In the genomic region with DNA sequence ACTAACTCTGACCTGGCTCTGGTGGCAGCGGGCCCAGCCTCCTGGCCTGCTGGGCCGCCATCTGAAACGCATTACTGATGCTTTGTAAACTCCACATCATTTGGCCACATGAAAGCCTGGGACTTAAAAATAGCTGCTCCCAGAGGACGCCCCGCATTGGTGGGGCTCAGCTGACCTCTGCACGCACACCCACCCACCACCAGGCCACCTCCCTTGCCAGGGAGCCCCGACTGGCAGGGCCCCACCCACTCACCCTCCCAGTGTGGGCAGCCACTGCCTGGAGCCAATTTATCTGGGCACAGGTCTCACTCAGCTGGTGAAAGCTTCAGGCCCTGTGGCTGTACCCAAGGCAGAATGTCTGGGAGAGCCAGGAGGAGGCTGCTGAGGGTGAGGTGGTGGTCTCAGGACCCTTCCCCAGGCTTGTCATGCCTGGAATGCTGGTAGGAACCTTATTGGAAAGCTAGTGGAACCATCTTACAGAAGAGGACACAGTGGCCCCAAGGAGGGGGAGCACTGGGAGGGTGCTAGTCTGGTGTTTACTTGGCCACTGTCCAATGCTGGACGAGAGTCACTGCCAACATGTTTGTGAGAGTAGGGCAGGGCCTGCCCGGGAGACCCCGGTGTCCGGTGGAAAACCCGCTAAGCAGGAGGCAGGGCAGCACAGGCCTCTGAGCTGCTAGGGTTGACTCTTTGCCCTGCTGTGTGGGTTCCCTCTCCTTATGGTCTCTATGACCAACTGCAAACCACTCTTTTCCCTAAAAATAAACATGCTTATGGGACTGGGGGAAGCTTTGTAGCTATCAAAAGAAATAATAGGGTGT, we compare ENCODE assay signal across 9 cellular contexts. TPM values are rescaled to one million over a fixed set of nuclear protein-coding genes. Genes with fewer than 3 reads are reported as not detected.
DNase-seq lines count a peak whose midpoint lies in the region; ATAC-seq and TF ChIP-seq lines count a peak whose summit lies in the region.
"Had no signal": no experiment of that assay in that cellular context is flagged by ENCODE, and none has a peak within 500 bp of the region (broad histone marks: within the 10 kb centered on the region; RNA-seq: fewer than 3 reads in every experiment).

No MANE protein-coding gene starts in this region.

- peaks cover 23% of the 10 kb centered on the region for H3K4me1 ChIP-seq in adipocyte (ENCODE audit: control insufficient read depth, insufficient read depth, low read length)
- H3K4me1 ChIP-seq in left ventricle myocardium inferior: peaks cover 62% of the 10 kb centered on the region
- no peaks in the 10 kb centered on the region for H3K4me1 ChIP-seq in SJCRH30

- intact Hi-C loops in left ventricle myocardium inferior (cut with micrococcal nuclease) (no loop called here), posterior vena cava (cut with DNase I) (no loop called here)

- ATAC-seq in HG02623 (IDR thresholded peaks at IDR 0.05; ENCODE audit: unreplicated experiment): no peak

- H3K36me3 ChIP-seq in adipocyte (ENCODE audit: control insufficient read depth, insufficient read depth, low read length, severe bottlenecking) (peaks cover 8% of the 10 kb centered on the region), left ventricle myocardium inferior (no peaks in the 10 kb centered on the region), SJCRH30 (no peaks in the 10 kb centered on the region)

- TF ChIP-seq CTCF in HFF-Myc (IDR thresholded peaks at IDR 0.05; ENCODE audit: low read depth, low read length, missing control alignments): no peak
- no peak for TF ChIP-seq CTCF in left ventricle myocardium inferior (IDR thresholded peaks at IDR 0.05; ENCODE audit: borderline replicate concordance)

- H3K9me3 ChIP-seq in adipocyte (ENCODE audit: control insufficient read depth, low read length) (no peaks in the 10 kb centered on the region), left ventricle myocardium inferior (replicated peaks) (no peaks in the 10 kb centered on the region), SJCRH30 (replicated peaks) (no peaks in the 10 kb centered on the region)

- peak; percentile 87 for DNase-seq in HFF-Myc (ENCODE audit: extremely low read depth, low read depth)
- peak; percentile 91 for DNase-seq in adipocyte (ENCODE audit: low read depth)
- peak; percentile 41 for DNase-seq in left ventricle myocardium inferior
- peak; percentile 95 for DNase-seq in stromal cell of bone marrow (ENCODE audit: low read depth)
- no peak for DNase-seq in stimulated activated CD4-positive, alpha-beta T cell treated with anti-CD3 and anti-CD28 coated beads, Interleukin-15, amount 100 ng/mL, for 24 hours
- no peak for DNase-seq in posterior vena cava (ENCODE audit: low spot score)
- DNase-seq in SJCRH30: no peak
- DNase-seq: KBM-7 had no signal

- no peaks in the 10 kb centered on the region for H3K27me3 ChIP-seq in adipocyte (replicated peaks; ENCODE audit: control insufficient read depth, insufficient read depth, low read length)
- H3K27me3 ChIP-seq in left ventricle myocardium inferior (ENCODE audit: low read depth): no peaks in the 10 kb centered on the region
- no peaks in the 10 kb centered on the region for H3K27me3 ChIP-seq in SJCRH30

- peak overlapping the region; percentile 5 for H3K9ac ChIP-seq in adipocyte (ENCODE audit: low read length)

- H3K4me3 ChIP-seq in HFF-Myc (replicated peaks; ENCODE audit: low read depth, low read length) (no peak overlapping the region), adipocyte (ENCODE audit: low read length) (no peak overlapping the region), left ventricle myocardium inferior (no peak overlapping the region), SJCRH30 (no peak overlapping the region)

- H3K27ac ChIP-seq in left ventricle myocardium inferior (replicated peaks) (peak overlapping the region; percentile 65), SJCRH30 (no peak overlapping the region)

RNA-seq across cellular contexts. Expression of gene TCF7, which starts 10.9 kb away (rescaled TPM):
- total RNA-seq in left ventricle myocardium inferior: 3.0 TPM
- total RNA-seq in posterior vena cava: 1 to 10 TPM; 1.0 to 1.6 TPM
- total RNA-seq in SJCRH30 (2014; rRNA removed; shearing (Covaris generic)): 1.8 and 2.4 TPM in 2 replicates

RNA-seq across cellular contexts. Expression of gene SKP1, which starts 51.3 kb away (rescaled TPM):
- total RNA-seq in left ventricle myocardium inferior (506 TPM), posterior vena cava (100 to 1,000 TPM; 321 to 334 TPM)
- 576 and 631 TPM in 2 replicates for total RNA-seq in SJCRH30 (2014; rRNA removed; shearing (Covaris generic))

Comparison
In these comparisons a context has a peak if more than half of its experiments do, and no peak if none do; other contexts are left out.
1. DNase-seq: peak in HFF-Myc (single experiment), adipocyte (single experiment), left ventricle myocardium inferior (single experiment) and stromal cell of bone marrow (single experiment); none in stimulated activated CD4-positive, alpha-beta T cell treated with anti-CD3 and anti-CD28 coated beads, Interleukin-15, amount 100 ng/mL, for 24 hours (single experiment), posterior vena cava (single experiment) and SJCRH30 (0 of 2).